1 cellular context compared by ENCODE assay signal in genomic region chr12:49920241-49920914, GRCh38.
TF ChIP-seq lines count a peak whose summit lies in the region.

No MANE protein-coding gene starts in this region.

TF ChIP-seq in K562, 482 proteins besides CTCF, POLR2A, EP300 and RAD21 (continued from another document):
- no peak for TF ChIP-seq CREB3L1 (IDR thresholded peaks at IDR 0.05; ENCODE audit: borderline replicate concordance, low read depth)
- TF ChIP-seq CC2D1A (IDR thresholded peaks at IDR 0.05), result no peak
- TF ChIP-seq L3MBTL2 (IDR thresholded peaks at IDR 0.05), result no peak
- TF ChIP-seq ELF2 (CRISPR knock-in tag; IDR thresholded peaks at IDR 0.05), result no peak
- TF ChIP-seq TOE1 (IDR thresholded peaks at IDR 0.05; ENCODE audit: borderline replicate concordance), result no peak
- no peak for TF ChIP-seq TOE1 (CRISPR knock-in tag; IDR thresholded peaks at IDR 0.05; ENCODE audit: borderline replicate concordance, low read depth)
- TF ChIP-seq YY1 (IDR thresholded peaks at IDR 0.05; ENCODE audit: borderline replicate concordance in 1 of 3, control insufficient read depth in 1 of 3, extremely low read depth in 1 of 3, insufficient read depth in 3 of 3, insufficient read length in 1 of 3, insufficient replicate concordance in 2 of 3, low read depth in 1 of 3, low read length in 2 of 3), result no peak
- no peak for TF ChIP-seq ZNF263 (CRISPR knock-in tag; IDR thresholded peaks at IDR 0.05; ENCODE audit: borderline replicate concordance)
- TF ChIP-seq NR3C1 (CRISPR knock-in tag; IDR thresholded peaks at IDR 0.05), result no peak
- TF ChIP-seq CAMTA2 (CRISPR knock-in tag; conservative IDR thresholded peaks at IDR 0.05), result no peak
- TF ChIP-seq FUS (optimal IDR thresholded peaks at IDR 0.05; ENCODE audit: low read depth, low read length), result no peak
- TF ChIP-seq ZNF561 (CRISPR knock-in tag; conservative IDR thresholded peaks at IDR 0.05), result no peak
- TF ChIP-seq PML (IDR thresholded peaks at IDR 0.05; ENCODE audit: low read length), result no peak
- no peak for TF ChIP-seq CUX1 (CRISPR knock-in tag; IDR thresholded peaks at IDR 0.05)
- no peak for TF ChIP-seq ZNF583 (CRISPR knock-in tag; IDR thresholded peaks at IDR 0.05)
- TF ChIP-seq ZKSCAN8 (CRISPR knock-in tag; IDR thresholded peaks at IDR 0.05), result no peak
